ENCODE assay signal across 10 cellular contexts in genomic region chr1:12477301-12477700, GRCh38.
A peak's percentile ranks its signal among the peaks of the same experiment; 100 is the strongest.
DNase-seq lines count a peak whose midpoint lies in the region; ATAC-seq and TF ChIP-seq lines count a peak whose summit lies in the region.
"Had no signal": no experiment of that assay in that cellular context is flagged by ENCODE, and none has a peak within 500 bp of the region (broad histone marks: within the 10 kb centered on the region; RNA-seq: fewer than 3 reads in every experiment).

No MANE protein-coding gene starts in this region.

- H3K4me1 ChIP-seq in suprapubic skin = peaks cover 67% of the 10 kb centered on the region

- no peak for TF ChIP-seq POLR2A in suprapubic skin (IDR thresholded peaks at IDR 0.05)

- no peaks in the 10 kb centered on the region for H3K9me3 Mint-ChIP-seq in activated CD4-positive, alpha-beta memory T cell treated with anti-CD3 and anti-CD28 coated beads for 36 hours
- no peaks in the 10 kb centered on the region for H3K9me3 Mint-ChIP-seq in activated CD4-positive, alpha-beta memory T cell treated with anti-CD3 and anti-CD28 coated beads, Interleukin-2, amount 10 ng/mL, durations not matched to agents 7 days and 5 days
- H3K9me3 Mint-ChIP-seq in activated T-helper 17 cell treated with anti-CD3 and anti-CD28 coated beads, Interleukin-2, amount 50 U/mL, for 72 hours = no peaks in the 10 kb centered on the region
- H3K9me3 Mint-ChIP-seq in memory B cell = no peaks in the 10 kb centered on the region

- no peak for DNase-seq in activated CD4-positive, alpha-beta memory T cell treated with anti-CD3 and anti-CD28 coated beads for 36 hours
- DNase-seq in activated CD4-positive, alpha-beta memory T cell treated with anti-CD3 and anti-CD28 coated beads, Interleukin-2, amount 10 ng/mL, durations not matched to agents 7 days and 5 days = no peak
- no peak for DNase-seq in memory B cell (ENCODE audit: low spot score in 2 of 2)
- no peak for DNase-seq in suprapubic skin (ENCODE audit: low spot score in 2 of 2)
- DNase-seq in NCI-H774 (lab: John Stamatoyannopoulos, UW) = no peak
- DNase-seq: amygdala, posterior cingulate gyrus had no signal

- H3K36me3 ChIP-seq in suprapubic skin = no peaks in the 10 kb centered on the region

- WGBS in suprapubic skin = 98% methylated on average over 6 of the region's 6 CpGs

- no peaks in the 10 kb centered on the region for H3K9me3 ChIP-seq in suprapubic skin

- H3K27me3 ChIP-seq in suprapubic skin = no peaks in the 10 kb centered on the region

- H3K4me1 Mint-ChIP-seq in activated CD4-positive, alpha-beta memory T cell treated with anti-CD3 and anti-CD28 coated beads for 36 hours (ENCODE audit: low read depth) = peaks cover 96% of the 10 kb centered on the region
- H3K4me1 Mint-ChIP-seq in activated CD4-positive, alpha-beta memory T cell treated with anti-CD3 and anti-CD28 coated beads, Interleukin-2, amount 10 ng/mL, durations not matched to agents 7 days and 5 days = peaks cover 89% of the 10 kb centered on the region
- peaks cover 49% of the 10 kb centered on the region for H3K4me1 Mint-ChIP-seq in activated T-helper 17 cell treated with anti-CD3 and anti-CD28 coated beads, Interleukin-2, amount 50 U/mL, for 72 hours
- peaks cover 49% of the 10 kb centered on the region for H3K4me1 Mint-ChIP-seq in memory B cell

- POLR2A ChIA-PET in activated CD4-positive, alpha-beta memory T cell treated with anti-CD3 and anti-CD28 coated beads for 36 hours (lab: Charles Lee) = interaction anchor here (1.5 to 2.9 kb wide), 3 partner anchors 25 to 140 kb away, joined by 4 to 7 read pairs (median 4); partner anchors contain the start of gene DHRS3
- POLR2A ChIA-PET in activated CD4-positive, alpha-beta memory T cell treated with anti-CD3 and anti-CD28 coated beads, Interleukin-2, amount 10 ng/mL, durations not matched to agents 7 days and 5 days (lab: Charles Lee) = interaction anchor here (0.7 to 5.5 kb wide), 4 partner anchors 34 to 43 kb away, joined by 3 to 41 read pairs (median 6); no protein-coding TSS in a partner anchor

- TF ChIP-seq CTCF in suprapubic skin (IDR thresholded peaks at IDR 0.05) = no peak

- no peaks in the 10 kb centered on the region for H3K27me3 Mint-ChIP-seq in activated CD4-positive, alpha-beta memory T cell treated with anti-CD3 and anti-CD28 coated beads for 36 hours
- no peaks in the 10 kb centered on the region for H3K27me3 Mint-ChIP-seq in activated CD4-positive, alpha-beta memory T cell treated with anti-CD3 and anti-CD28 coated beads, Interleukin-2, amount 10 ng/mL, durations not matched to agents 7 days and 5 days
- H3K27me3 Mint-ChIP-seq in activated T-helper 17 cell treated with anti-CD3 and anti-CD28 coated beads, Interleukin-2, amount 50 U/mL, for 72 hours = no peaks in the 10 kb centered on the region
- H3K27me3 Mint-ChIP-seq in memory B cell = no peaks in the 10 kb centered on the region

- no peak overlapping the region for H3K4me3 ChIP-seq in suprapubic skin

- H3K27ac Mint-ChIP-seq in activated CD4-positive, alpha-beta memory T cell treated with anti-CD3 and anti-CD28 coated beads for 36 hours = peak overlapping the region; percentile 50
- no peak overlapping the region for H3K27ac Mint-ChIP-seq in activated CD4-positive, alpha-beta memory T cell treated with anti-CD3 and anti-CD28 coated beads, Interleukin-2, amount 10 ng/mL, durations not matched to agents 7 days and 5 days
- H3K27ac Mint-ChIP-seq in activated T-helper 17 cell treated with anti-CD3 and anti-CD28 coated beads, Interleukin-2, amount 50 U/mL, for 72 hours = peak overlapping the region; percentile 66
- peak overlapping the region; percentile 5 for H3K27ac Mint-ChIP-seq in memory B cell

- peak overlapping the region; percentile 59 for H3K27ac ChIP-seq in suprapubic skin

- no peak overlapping the region for H3K4me3 Mint-ChIP-seq in activated CD4-positive, alpha-beta memory T cell treated with anti-CD3 and anti-CD28 coated beads for 36 hours
- no peak overlapping the region for H3K4me3 Mint-ChIP-seq in activated CD4-positive, alpha-beta memory T cell treated with anti-CD3 and anti-CD28 coated beads, Interleukin-2, amount 10 ng/mL, durations not matched to agents 7 days and 5 days
- H3K4me3 Mint-ChIP-seq in activated T-helper 17 cell treated with anti-CD3 and anti-CD28 coated beads, Interleukin-2, amount 50 U/mL, for 72 hours = peak overlapping the region; percentile 58
- H3K4me3 Mint-ChIP-seq in memory B cell = no peak overlapping the region

- no peak for ATAC-seq in activated T-helper 17 cell treated with anti-CD3 and anti-CD28 coated beads, Interleukin-2, amount 50 U/mL, for 72 hours (replicated peaks)
- ATAC-seq in memory B cell (ENCODE audit: low read depth) = no peak
- no peak for ATAC-seq in GM21723 (IDR thresholded peaks at IDR 0.05; ENCODE audit: unreplicated experiment)
- ATAC-seq in GM19324 (IDR thresholded peaks at IDR 0.05; ENCODE audit: low FRiP score, unreplicated experiment) = no peak

- intact Hi-C loops in activated CD4-positive, alpha-beta memory T cell treated with anti-CD3 and anti-CD28 coated beads for 36 hours (cut with micrococcal nuclease) = loop anchor here (10.0 kb wide), 1 partner anchor 302 kb away; no protein-coding TSS in a partner anchor

- CTCF ChIA-PET in activated CD4-positive, alpha-beta memory T cell treated with anti-CD3 and anti-CD28 coated beads for 36 hours (lab: Charles Lee) = interaction anchor here (1.1 to 1.5 kb wide), 2 partner anchors 10 to 143 kb away, joined by 3 to 5 read pairs; no protein-coding TSS in a partner anchor
- CTCF ChIA-PET in activated CD4-positive, alpha-beta memory T cell treated with anti-CD3 and anti-CD28 coated beads, Interleukin-2, amount 10 ng/mL, durations not matched to agents 7 days and 5 days (lab: Charles Lee) = interaction anchor here (0.9 to 1.4 kb wide), 2 partner anchors 27 to 43 kb away, joined by 3 read pairs; no protein-coding TSS in a partner anchor

- TF ChIP-seq EP300 in suprapubic skin (IDR thresholded peaks at IDR 0.05) = no peak

- H3K36me3 Mint-ChIP-seq in activated CD4-positive, alpha-beta memory T cell treated with anti-CD3 and anti-CD28 coated beads for 36 hours = peaks cover 1% of the 10 kb centered on the region
- peaks cover 20% of the 10 kb centered on the region for H3K36me3 Mint-ChIP-seq in activated CD4-positive, alpha-beta memory T cell treated with anti-CD3 and anti-CD28 coated beads, Interleukin-2, amount 10 ng/mL, durations not matched to agents 7 days and 5 days (ENCODE audit: low read depth)
- H3K36me3 Mint-ChIP-seq in activated T-helper 17 cell treated with anti-CD3 and anti-CD28 coated beads, Interleukin-2, amount 50 U/mL, for 72 hours (ENCODE audit: low read depth) = peaks cover 4% of the 10 kb centered on the region
- H3K36me3 Mint-ChIP-seq in memory B cell = peaks cover 9% of the 10 kb centered on the region
